In genomic region chr12:53197011-53197640, GRCh38 we compare ENCODE assay signal across 9 cellular contexts. TPM values are rescaled to one million over a fixed set of nuclear protein-coding genes. Genes with fewer than 3 reads are reported as not detected.
A peak's percentile ranks its signal among the peaks of the same experiment; 100 is the strongest.
DNase-seq lines count a peak whose midpoint lies in the region; ATAC-seq, FAIRE-seq and TF ChIP-seq lines count a peak whose summit lies in the region.
"Had no signal": no experiment of that assay in that cellular context is flagged by ENCODE, and none has a peak within 500 bp of the region (broad histone marks: within the 10 kb centered on the region; RNA-seq: fewer than 3 reads in every experiment).

No MANE protein-coding gene starts in this region.

- peak overlapping the region in 3 of 4 donors; percentile 41 to 73 (median 54) for H3K4me3 Mint-ChIP-seq in CD4-positive, CD25-positive, alpha-beta regulatory T cell

- no peak overlapping the region for H3K4ac ChIP-seq in trophoblast cell (ENCODE audit: low read depth, low read length)

- intact Hi-C loops in endothelial cell of umbilical vein (cut with micrococcal nuclease): loop anchor here (1.0 kb wide), 2 partner anchors 38 to 131 kb away; no protein-coding TSS in a partner anchor

- peak overlapping the region; percentile 80 to 90 (median 88) for H3K27ac Mint-ChIP-seq in CD4-positive, CD25-positive, alpha-beta regulatory T cell

- no peak for TF ChIP-seq CTCF in endothelial cell of umbilical vein (IDR thresholded peaks at IDR 0.05; ENCODE audit: extremely low read depth in 1 of 2, insufficient read depth in 1 of 2, low read depth in 1 of 2, low read length in 2 of 2)
- TF ChIP-seq CTCF in brain microvascular endothelial cell (IDR thresholded peaks at IDR 0.05; ENCODE audit: low read depth, low read length, missing control alignments): no peak

- H3K79me2 ChIP-seq in endothelial cell of umbilical vein (ENCODE audit: control insufficient read depth, insufficient read depth, low read length) (no peaks in the 10 kb centered on the region), trophoblast cell (ENCODE audit: control insufficient read depth, insufficient read depth, low read length, poor library complexity) (no peaks in the 10 kb centered on the region)

- H4K8ac ChIP-seq in trophoblast cell (ENCODE audit: low read depth, low read length): no peak overlapping the region

- TF ChIP-seq POLR2A in GM18951 (IDR thresholded peaks at IDR 0.05; ENCODE audit: extremely low read depth, insufficient read depth, insufficient read length) (peak; percentile 5), endothelial cell of umbilical vein (IDR thresholded peaks at IDR 0.05; ENCODE audit: low read depth, low read length) (no peak)

- H3K4me3 ChIP-seq in CD4-positive, CD25-positive, alpha-beta regulatory T cell (ENCODE audit: low read depth, low read length): no peak overlapping the region
- H3K4me3 ChIP-seq in endothelial cell of umbilical vein (replicated peaks in 1 of 3; ENCODE audit: insufficient read depth in 1 of 3, low read depth in 1 of 3, low read length in 3 of 3): no peak overlapping the region
- H3K4me3 ChIP-seq in trophoblast cell (ENCODE audit: low read depth, low read length): no peak overlapping the region
- H3K4me3 ChIP-seq in brain microvascular endothelial cell (ENCODE audit: low read depth, low read length): no peak overlapping the region

- FAIRE-seq in endothelial cell of umbilical vein (lab: Jason Lieb, UNC): no peak
- FAIRE-seq: HTR-8/SVneo had no signal

- no peaks in the 10 kb centered on the region for H3K27me3 Mint-ChIP-seq in CD4-positive, CD25-positive, alpha-beta regulatory T cell

- no peak for DNase-seq in CD4-positive, CD25-positive, alpha-beta regulatory T cell
- no peak for DNase-seq in endothelial cell of umbilical vein (ENCODE audit: low read depth, low spot score)
- DNase-seq in trophoblast cell: no peak
- DNase-seq in NCI-H1694 treated with DMSO at 0.1 percent for 48 hours (lab: John Stamatoyannopoulos, UW): no peak
- no peak for DNase-seq in NCI-H146 treated with DMSO at 0.1 percent for 48 hours (lab: John Stamatoyannopoulos, UW; ENCODE audit: unreplicated experiment)
- no peak for DNase-seq in brain microvascular endothelial cell
- DNase-seq in NCI-H2081 (lab: John Stamatoyannopoulos, UW): no peak

- no peaks in the 10 kb centered on the region for H3K9me3 Mint-ChIP-seq in CD4-positive, CD25-positive, alpha-beta regulatory T cell

- CTCF ChIA-PET in endothelial cell of umbilical vein (lab: Charles Lee): interaction anchor here (0.6 to 6.7 kb wide), 43 partner anchors 9 to 159 kb away, joined by 3 to 249 read pairs (median 5); partner anchors contain the start of genes AAAS, CSAD, ESPL1 and IGFBP6

- H4K12ac ChIP-seq in trophoblast cell (ENCODE audit: low read depth, low read length): no peak overlapping the region

- no peaks in the 10 kb centered on the region for H3K9me1 ChIP-seq in endothelial cell of umbilical vein (replicated peaks; ENCODE audit: control insufficient read depth, extremely low read depth, insufficient read depth, low read length)

- H2BK12ac ChIP-seq in trophoblast cell (ENCODE audit: low read length): no peak overlapping the region

- no peaks in the 10 kb centered on the region for H3K9me3 ChIP-seq in CD4-positive, CD25-positive, alpha-beta regulatory T cell (ENCODE audit: control insufficient read depth in 2 of 2, low read length in 2 of 2)
- H3K9me3 ChIP-seq in endothelial cell of umbilical vein (replicated peaks; ENCODE audit: control insufficient read depth, insufficient read depth, low read length) (no peaks in the 10 kb centered on the region), trophoblast cell (ENCODE audit: insufficient read depth, low read depth, low read length) (no peaks in the 10 kb centered on the region)

- no peak overlapping the region for H3K23ac ChIP-seq in trophoblast cell (ENCODE audit: low read length)

- no peaks in the 10 kb centered on the region for H4K20me1 ChIP-seq in endothelial cell of umbilical vein (replicated peaks; ENCODE audit: control insufficient read depth, extremely low read depth, insufficient read depth, low read length)

- POLR2A ChIA-PET in endothelial cell of umbilical vein (lab: Charles Lee): interaction anchor here (1.3 kb wide), 1 partner anchor 132 kb away, joined by 3 read pairs; no protein-coding TSS in a partner anchor

- no CpG with 5 or more reads among the region's 19 CpGs for WGBS in trophoblast cell (ENCODE audit: extremely low coverage, insufficient coverage, insufficient read length)

- no peak overlapping the region for H2AK5ac ChIP-seq in trophoblast cell (ENCODE audit: low read length)

- H2AFZ ChIP-seq in endothelial cell of umbilical vein (ENCODE audit: low read depth, low read length) (peak overlapping the region; percentile 95), trophoblast cell (ENCODE audit: insufficient read depth, low read length, poor library complexity) (no peak overlapping the region)

- no peak overlapping the region for H2BK5ac ChIP-seq in trophoblast cell (ENCODE audit: low read depth, low read length, poor library complexity)

- dilution Hi-C loops in endothelial cell of umbilical vein (cut with MboI; ENCODE audit: extremely low pct_ligation_motif_present, low sequenced_read_pairs): no loop called here

- no peak overlapping the region for H3K18ac ChIP-seq in trophoblast cell (ENCODE audit: low read length)

- peaks cover 9 to 67% (median 32%) of the 10 kb centered on the region in 4 donors for H3K4me1 Mint-ChIP-seq in CD4-positive, CD25-positive, alpha-beta regulatory T cell

- in situ Hi-C loops in GM18951 (cut with MboI; ENCODE audit: low sequenced_read_pairs, unreplicated experiment) (no loop called here), brain microvascular endothelial cell (cut with HindIII; ENCODE audit: low pct_ligation_motif_present, low sequenced_read_pairs) (no loop called here)

- no peak overlapping the region for H2BK120ac ChIP-seq in trophoblast cell (ENCODE audit: insufficient read depth, low read length, poor library complexity)

- H3K4me2 ChIP-seq in endothelial cell of umbilical vein (ENCODE audit: insufficient read depth, low read length) (no peak overlapping the region), trophoblast cell (ENCODE audit: low read length) (peak overlapping the region; percentile 41)

- peak overlapping the region; percentile 76 for H3K27ac ChIP-seq in CD4-positive, CD25-positive, alpha-beta regulatory T cell (ENCODE audit: insufficient read depth, low read length, poor library complexity, severe bottlenecking)
- H3K27ac ChIP-seq in endothelial cell of umbilical vein (ENCODE audit: insufficient read depth, low read depth, low read length) (no peak overlapping the region), trophoblast cell (ENCODE audit: low read depth, low read length) (no peak overlapping the region), brain microvascular endothelial cell (no peak overlapping the region)

- H3K14ac ChIP-seq in trophoblast cell (ENCODE audit: low read length): no peak overlapping the region

- H4K91ac ChIP-seq in trophoblast cell (ENCODE audit: low read depth, low read length): no peak overlapping the region

- H3K36me3 ChIP-seq in CD4-positive, CD25-positive, alpha-beta regulatory T cell (ENCODE audit: control insufficient read depth, insufficient read depth, low read length): peaks cover 62% of the 10 kb centered on the region
- H3K36me3 ChIP-seq in endothelial cell of umbilical vein (ENCODE audit: control insufficient read depth in 2 of 2, extremely low read depth in 1 of 2, insufficient read depth in 2 of 2, low read length in 2 of 2) (no peaks in the 10 kb centered on the region), trophoblast cell (ENCODE audit: control insufficient read depth in 1 of 2, insufficient read depth in 2 of 2, low read length in 2 of 2) (no peaks in the 10 kb centered on the region), brain microvascular endothelial cell (replicated peaks) (no peaks in the 10 kb centered on the region)

- H3K27me3 ChIP-seq in CD4-positive, CD25-positive, alpha-beta regulatory T cell (ENCODE audit: control insufficient read depth, insufficient read depth, low read length): no peaks in the 10 kb centered on the region
- H3K27me3 ChIP-seq in endothelial cell of umbilical vein (ENCODE audit: control insufficient read depth in 2 of 2, insufficient read depth in 2 of 2, low read length in 2 of 2) (peaks cover 0 to 2% of the 10 kb centered on the region in 2 experiments), trophoblast cell (ENCODE audit: insufficient read depth, low read length) (peaks cover 3% of the 10 kb centered on the region), brain microvascular endothelial cell (replicated peaks) (no peaks in the 10 kb centered on the region)

- no peaks in the 10 kb centered on the region for H3K79me1 ChIP-seq in trophoblast cell (ENCODE audit: low read length)

- H3K9ac ChIP-seq in endothelial cell of umbilical vein (replicated peaks; ENCODE audit: extremely low read depth, insufficient read depth, low read length) (no peak overlapping the region), trophoblast cell (ENCODE audit: low read length) (no peak overlapping the region)

- peaks cover 51% of the 10 kb centered on the region for H3K4me1 ChIP-seq in CD4-positive, CD25-positive, alpha-beta regulatory T cell (ENCODE audit: control insufficient read depth, insufficient read depth, low read length, poor library complexity, severe bottlenecking)
- H3K4me1 ChIP-seq in endothelial cell of umbilical vein (ENCODE audit: control insufficient read depth, extremely low read depth, insufficient read depth, low read length) (peaks cover 6% of the 10 kb centered on the region), trophoblast cell (ENCODE audit: control insufficient read depth in 1 of 2, insufficient read depth in 2 of 2, low read length in 2 of 2) (peaks cover 0 to 2% of the 10 kb centered on the region in 2 experiments)

- BruUV-seq in endothelial cell of umbilical vein (replicated peaks; lab: Mats Ljungman, UMichigan): no TSS peak

- H3K36me3 Mint-ChIP-seq in CD4-positive, CD25-positive, alpha-beta regulatory T cell: peaks cover 59% of the 10 kb centered on the region

- ATAC-seq in CD4-positive, CD25-positive, alpha-beta regulatory T cell (ENCODE audit: low read depth in 2 of 2): no peak

RNA-seq across cellular contexts. Expression of gene ITGB7, which starts 9.9 kb away (rescaled TPM):
- 297 TPM for total RNA-seq in CD4-positive, CD25-positive, alpha-beta regulatory T cell
- 100 to 1,000 TPM; 279 to 382 (median 330) TPM for polyA plus RNA-seq in CD4-positive, CD25-positive, alpha-beta regulatory T cell
- not detected in 2 replicates for total RNA-seq in endothelial cell of umbilical vein
- polyA plus RNA-seq in endothelial cell of umbilical vein: 0.17 and 0.18 TPM in 2 replicates
- polyA plus RNA-seq in endothelial cell of umbilical vein (2011; cell fraction: cytosol; rRNA removed): 0.04 and 0.14 TPM in 2 replicates
- 0.43 and 0.47 TPM in 2 replicates for polyA plus RNA-seq in endothelial cell of umbilical vein (2011; cell fraction: nucleus; rRNA removed)
- polyA plus RNA-seq in endothelial cell of umbilical vein (2012): not detected in 2 replicates
- polyA minus RNA-seq in endothelial cell of umbilical vein: 0.17 TPM in 1 of 2 replicates, not detected in the other
- polyA minus RNA-seq in endothelial cell of umbilical vein (2011; cell fraction: cytosol; rRNA and poly(A)+ RNA removed): not detected
- 0.53 TPM in 1 of 2 replicates, not detected in the other for polyA minus RNA-seq in endothelial cell of umbilical vein (2011; cell fraction: nucleus; rRNA and poly(A)+ RNA removed)
- polyA plus RNA-seq in trophoblast cell (2013): 0.11 and 0.12 TPM in 2 replicates

RNA-seq across cellular contexts. Expression of gene CSAD, which starts 16.4 kb away (rescaled TPM):
- total RNA-seq in CD4-positive, CD25-positive, alpha-beta regulatory T cell: 68.0 TPM
- polyA plus RNA-seq in CD4-positive, CD25-positive, alpha-beta regulatory T cell: 1 to 10 TPM; 1.2 to 2.3 (median 1.6) TPM
- total RNA-seq in endothelial cell of umbilical vein: 21.1 and 22.0 TPM in 2 replicates
- 24.0 and 24.4 TPM in 2 replicates for polyA plus RNA-seq in endothelial cell of umbilical vein
- polyA plus RNA-seq in endothelial cell of umbilical vein (2011; cell fraction: cytosol; rRNA removed): 5.1 and 8.8 TPM in 2 replicates
- 214 and 219 TPM in 2 replicates for polyA plus RNA-seq in endothelial cell of umbilical vein (2011; cell fraction: nucleus; rRNA removed)
- polyA plus RNA-seq in endothelial cell of umbilical vein (2012): 16.2 and 18.2 TPM in 2 replicates
- polyA minus RNA-seq in endothelial cell of umbilical vein: 21.9 and 31.0 TPM in 2 replicates
- 4.9 TPM for polyA minus RNA-seq in endothelial cell of umbilical vein (2011; cell fraction: cytosol; rRNA and poly(A)+ RNA removed)
- 28.4 and 32.6 TPM in 2 replicates for polyA minus RNA-seq in endothelial cell of umbilical vein (2011; cell fraction: nucleus; rRNA and poly(A)+ RNA removed)
- polyA plus RNA-seq in trophoblast cell (2013): 8.8 and 9.2 TPM in 2 replicates

RNA-seq across cellular contexts. Expression of gene ZNF740, which starts 16.6 kb away (rescaled TPM):
- total RNA-seq in CD4-positive, CD25-positive, alpha-beta regulatory T cell: 32.6 TPM
- 1 to 10 TPM; 2.3 to 3.1 (median 2.7) TPM for polyA plus RNA-seq in CD4-positive, CD25-positive, alpha-beta regulatory T cell
- total RNA-seq in endothelial cell of umbilical vein: 34.9 and 38.1 TPM in 2 replicates
- 7.9 and 10.5 TPM in 2 replicates for polyA plus RNA-seq in endothelial cell of umbilical vein
- 6.8 and 8.4 TPM in 2 replicates for polyA plus RNA-seq in endothelial cell of umbilical vein (2011; cell fraction: cytosol; rRNA removed)
- 42.0 and 46.7 TPM in 2 replicates for polyA plus RNA-seq in endothelial cell of umbilical vein (2011; cell fraction: nucleus; rRNA removed)
- 10.6 and 12.2 TPM in 2 replicates for polyA plus RNA-seq in endothelial cell of umbilical vein (2012)
- polyA minus RNA-seq in endothelial cell of umbilical vein: 27.6 and 28.4 TPM in 2 replicates
- polyA minus RNA-seq in endothelial cell of umbilical vein (2011; cell fraction: cytosol; rRNA and poly(A)+ RNA removed): 15.1 TPM
- 43.0 and 55.1 TPM in 2 replicates for polyA minus RNA-seq in endothelial cell of umbilical vein (2011; cell fraction: nucleus; rRNA and poly(A)+ RNA removed)
- polyA plus RNA-seq in trophoblast cell (2013): 7.0 and 7.6 TPM in 2 replicates

RNA-seq across cellular contexts. Expression of gene RARG, which starts 34.9 kb away (rescaled TPM):
- total RNA-seq in CD4-positive, CD25-positive, alpha-beta regulatory T cell: 16.8 TPM
- 1 to 10 TPM; 1.5 to 5.1 (median 2.4) TPM for polyA plus RNA-seq in CD4-positive, CD25-positive, alpha-beta regulatory T cell
- total RNA-seq in endothelial cell of umbilical vein: 16.1 and 19.5 TPM in 2 replicates
- 9.9 and 11.6 TPM in 2 replicates for polyA plus RNA-seq in endothelial cell of umbilical vein
- polyA plus RNA-seq in endothelial cell of umbilical vein (2011; cell fraction: cytosol; rRNA removed): 7.7 and 9.4 TPM in 2 replicates
- 10.6 and 13.5 TPM in 2 replicates for polyA plus RNA-seq in endothelial cell of umbilical vein (2011; cell fraction: nucleus; rRNA removed)
- polyA plus RNA-seq in endothelial cell of umbilical vein (2012): 13.4 and 16.6 TPM in 2 replicates
- 6.7 and 8.5 TPM in 2 replicates for polyA minus RNA-seq in endothelial cell of umbilical vein
- polyA minus RNA-seq in endothelial cell of umbilical vein (2011; cell fraction: cytosol; rRNA and poly(A)+ RNA removed): 19.9 TPM
- polyA minus RNA-seq in endothelial cell of umbilical vein (2011; cell fraction: nucleus; rRNA and poly(A)+ RNA removed): 2.5 and 4.1 TPM in 2 replicates
- 9.8 and 10.0 TPM in 2 replicates for polyA plus RNA-seq in trophoblast cell (2013)

Comparison
In these comparisons a context has a peak if more than half of its experiments do, and no peak if none do; other contexts are left out.
1. RNA of gene ITGB7, which starts 9.9 kb away (total RNA-seq): 297 TPM in CD4-positive, CD25-positive, alpha-beta regulatory T cell (single experiment); not detected in endothelial cell of umbilical vein; every median in the first group is over 100 times any median in the second.